In the genomic region with DNA sequence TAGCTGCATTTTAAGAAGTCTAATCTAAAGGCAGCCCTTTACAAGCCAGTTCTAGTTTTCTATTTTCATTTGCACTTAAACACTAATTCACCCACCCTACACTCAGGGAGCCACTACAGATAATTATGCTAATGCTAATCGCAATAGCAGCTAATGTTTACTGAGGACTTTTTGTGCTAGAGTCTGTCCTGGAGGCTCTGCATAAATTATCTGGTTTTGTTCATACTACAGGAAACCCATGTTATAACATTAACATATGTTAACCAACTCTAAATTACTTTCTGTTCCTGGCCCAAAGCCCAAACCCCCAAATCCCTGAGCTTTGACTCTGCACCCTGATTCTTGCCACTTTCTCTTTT, we compare ENCODE assay signal across 7 cellular contexts. TPM values are rescaled to one million over a fixed set of nuclear protein-coding genes. Genes with fewer than 3 reads are reported as not detected.
DNase-seq lines count a peak whose midpoint lies in the region; ATAC-seq and TF ChIP-seq lines count a peak whose summit lies in the region.

No MANE protein-coding gene starts in this region.

- peaks cover 6% of the 10 kb centered on the region for H3K4me1 Mint-ChIP-seq in MCF 10A (ENCODE audit: insufficient read depth, unreplicated experiment)

- DNase-seq in MCF 10A (ENCODE audit: unreplicated experiment) (no peak), AG08396 (ENCODE audit: low spot score) (no peak)

- H3K9ac ChIP-seq in mucosa of stomach (ENCODE audit: low read length): peak overlapping the region; percentile 43

- H3K27me3 Mint-ChIP-seq in MCF 10A (ENCODE audit: insufficient read depth, unreplicated experiment): peaks cover 72% of the 10 kb centered on the region

- POLR2A ChIA-PET in MCF 10A (lab: Yijun Ruan, JAX): interaction anchor here (0.6 to 2.6 kb wide), 5 partner anchors 11 to 194 kb away, joined by 3 to 12 read pairs (median 4); no protein-coding TSS in a partner anchor

- H3K36me3 ChIP-seq in mucosa of stomach (ENCODE audit: control insufficient read depth, insufficient read depth, low read length): no peaks in the 10 kb centered on the region

- H3K36me3 Mint-ChIP-seq in MCF 10A (ENCODE audit: insufficient read depth, unreplicated experiment): no peaks in the 10 kb centered on the region

- BruUV-seq in MCF 10A (replicated peaks; lab: Mats Ljungman, UMichigan): no TSS peak

- CTCF ChIA-PET in MCF 10A (lab: Yijun Ruan, JAX): interaction anchor here (1.1 to 1.9 kb wide), 2 partner anchors 129 to 1121 kb away, joined by 3 to 10 read pairs; no protein-coding TSS in a partner anchor

- H3K4me3 Mint-ChIP-seq in MCF 10A (ENCODE audit: unreplicated experiment): peak overlapping the region; percentile 89

- intact Hi-C loops in MCF 10A (cut with micrococcal nuclease): loop anchor here (5.0 kb wide), 1 partner anchor 191 kb away; a partner anchor contains a TSS

- ATAC-seq in GM19324 (IDR thresholded peaks at IDR 0.05; ENCODE audit: low FRiP score, unreplicated experiment) (peak; percentile 6), HG03135 (IDR thresholded peaks at IDR 0.05; ENCODE audit: unreplicated experiment) (peak; percentile 6), HG03342 (IDR thresholded peaks at IDR 0.05; ENCODE audit: unreplicated experiment) (no peak), GM21360 (IDR thresholded peaks at IDR 0.05; ENCODE audit: unreplicated experiment) (no peak)

- peak overlapping the region; percentile 85 for H3K27ac Mint-ChIP-seq in MCF 10A (ENCODE audit: low read depth, unreplicated experiment)

- no peaks in the 10 kb centered on the region for H3K27me3 ChIP-seq in mucosa of stomach (ENCODE audit: control insufficient read depth, insufficient read depth, low read length)

- no peaks in the 10 kb centered on the region for H3K9me3 ChIP-seq in mucosa of stomach (ENCODE audit: control insufficient read depth, low read length)

- H3K9me3 Mint-ChIP-seq in MCF 10A (ENCODE audit: unreplicated experiment): no peaks in the 10 kb centered on the region

- H3K4me1 ChIP-seq in mucosa of stomach (ENCODE audit: control insufficient read depth, insufficient read depth, low read length): no peaks in the 10 kb centered on the region

- peak overlapping the region; percentile 67 for H3K4me3 ChIP-seq in mucosa of stomach (ENCODE audit: low read length)

- no peak for TF ChIP-seq CTCF in MCF 10A (IDR thresholded peaks at IDR 0.05; ENCODE audit: unreplicated experiment)

RNA-seq across cellular contexts. Expression of a gene that starts 0.5 kb away (rescaled TPM):
- total RNA-seq in MCF 10A (2022): 2.2 TPM in 2 replicates

Comparison
In these comparisons a context has a peak if more than half of its experiments do, and no peak if none do; other contexts are left out.
1. ATAC-seq: peak in GM19324 (single experiment) and HG03135 (single experiment); none in HG03342 (single experiment) and GM21360 (single experiment).